ENCODE assay signal across 1 cellular context in the genomic region with DNA sequence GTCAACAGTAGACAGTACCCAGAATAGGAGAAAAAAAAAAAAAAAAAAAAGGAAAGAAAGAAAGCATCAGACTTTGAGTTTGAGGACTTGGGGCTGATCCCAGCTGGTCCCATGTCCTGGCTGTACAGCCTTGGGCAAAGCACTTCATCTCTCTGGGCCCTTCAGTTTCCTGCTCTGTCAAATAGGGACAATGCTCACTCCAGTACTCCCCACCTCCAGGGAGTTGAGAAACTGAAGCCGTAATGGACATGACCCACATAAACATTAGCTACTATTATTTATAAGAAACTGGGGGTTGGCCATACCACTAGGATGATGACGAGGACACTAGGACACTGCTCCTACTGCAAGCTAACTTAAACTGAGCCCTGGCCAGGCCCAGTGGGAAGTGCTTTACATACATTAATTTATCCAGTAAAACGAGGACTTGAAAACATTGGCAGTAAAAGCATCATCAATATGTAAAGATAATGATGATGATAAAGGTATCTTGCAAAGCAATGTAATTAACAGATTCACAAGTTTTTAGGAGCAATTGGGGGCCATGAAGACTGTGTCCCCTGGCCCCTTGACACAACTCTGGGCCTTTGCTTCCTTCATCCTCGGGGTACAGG.
TF ChIP-seq lines count a peak whose summit lies in the region.

No MANE protein-coding gene starts in this region.

TF ChIP-seq in IMR-90, 13 proteins besides CTCF, POLR2A, EP300 and RAD21:
- TF ChIP-seq RCOR1 (IDR thresholded peaks at IDR 0.05; ENCODE audit: insufficient replicate concordance, low read length) (no peak), CEBPB (IDR thresholded peaks at IDR 0.05; ENCODE audit: low read depth, low read length) (peak; percentile 23; the same call in 1 of the 2 replicates)
